ENCODE assay signal across 1 cellular context in the genomic region with DNA sequence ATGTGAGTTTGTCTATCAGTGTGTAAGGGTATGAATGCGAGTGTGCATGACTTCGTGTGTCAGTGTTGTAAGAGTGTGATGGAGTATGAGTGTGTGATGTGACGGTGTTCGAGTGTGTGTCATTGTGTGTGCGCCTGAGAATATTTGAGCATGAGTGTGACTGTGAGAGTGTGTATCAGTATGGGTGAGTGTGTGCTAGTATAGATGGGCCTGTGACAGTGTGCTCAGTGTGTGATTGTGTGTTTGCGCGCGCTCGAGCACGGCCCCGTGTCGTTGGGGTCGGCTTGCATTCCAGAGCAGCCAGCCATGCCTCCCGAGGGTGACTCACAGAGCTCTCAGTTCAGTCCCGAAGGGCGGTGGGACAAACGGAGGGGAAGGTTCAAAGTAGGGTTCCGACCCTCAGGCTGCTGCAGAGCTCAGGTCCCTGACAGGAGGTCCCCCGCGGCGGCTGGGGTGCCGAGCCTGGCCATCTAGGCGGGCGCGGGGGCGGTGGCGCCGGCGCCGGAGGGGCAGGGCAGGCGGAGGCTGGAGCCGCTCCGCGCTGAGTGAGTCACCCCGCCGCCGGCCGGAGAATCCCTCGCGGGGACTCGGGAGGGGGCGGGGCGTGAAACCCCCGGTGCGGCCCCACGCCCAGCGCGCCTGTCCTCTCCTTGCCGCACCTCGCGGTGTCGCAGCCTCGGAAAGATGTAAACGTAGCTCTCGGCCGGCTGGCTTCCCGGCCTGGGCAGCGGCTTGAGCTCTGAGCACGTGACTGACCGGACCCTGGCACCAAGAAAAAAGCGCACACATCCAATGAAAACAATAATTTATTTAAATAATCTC.
TF ChIP-seq lines count a peak whose summit lies in the region.

No MANE protein-coding gene starts in this region.

TF ChIP-seq in K562, 482 proteins besides CTCF, POLR2A, EP300 and RAD21 (continued from another document and continues in another):
- TF ChIP-seq CHD7 (IDR thresholded peaks at IDR 0.05; ENCODE audit: low read depth, low read length): no peak
- peak; percentile 59; the same call in 1 of the 2 replicates for TF ChIP-seq CHD2 (IDR thresholded peaks at IDR 0.05; ENCODE audit: low read depth, low read length)
- TF ChIP-seq PRPF4 (IDR thresholded peaks at IDR 0.05; ENCODE audit: insufficient read depth, low read depth, low read length, poor library complexity, severe bottlenecking): no peak
- TF ChIP-seq GTF2E2 (tag; IDR thresholded peaks at IDR 0.05): no peak; the same call in 1 of the 2 replicates
- 0 out of 2 replicates have a peak, but pooled peaks have one; percentile 31 for TF ChIP-seq DIDO1 (tag; IDR thresholded peaks at IDR 0.05; ENCODE audit: low read depth)
- TF ChIP-seq HDAC1 (IDR thresholded peaks at IDR 0.05): peak in 1 of 2 experiments; percentile 79; a peak in 2 of 4 replicates
- TF ChIP-seq HDAC8 (tag; IDR thresholded peaks at IDR 0.05): no peak; the same call in 1 of the 2 replicates
- TF ChIP-seq, protein P1, sequence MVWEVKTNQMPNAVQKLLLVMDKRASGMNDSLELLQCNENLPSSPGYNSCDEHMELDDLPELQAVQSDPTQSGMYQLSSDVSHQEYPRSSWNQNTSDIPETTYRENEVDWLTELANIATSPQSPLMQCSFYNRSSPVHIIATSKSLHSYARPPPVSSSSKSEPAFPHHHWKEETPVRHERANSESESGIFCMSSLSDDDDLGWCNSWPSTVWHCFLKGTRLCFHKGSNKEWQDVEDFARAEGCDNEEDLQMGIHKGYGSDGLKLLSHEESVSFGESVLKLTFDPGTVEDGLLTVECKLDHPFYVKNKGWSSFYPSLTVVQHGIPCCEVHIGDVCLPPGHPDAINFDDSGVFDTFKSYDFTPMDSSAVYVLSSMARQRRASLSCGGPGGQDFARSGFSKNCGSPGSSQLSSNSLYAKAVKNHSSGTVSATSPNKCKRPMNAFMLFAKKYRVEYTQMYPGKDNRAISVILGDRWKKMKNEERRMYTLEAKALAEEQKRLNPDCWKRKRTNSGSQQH (CRISPR knock-in tag; IDR thresholded peaks at IDR 0.05): peak; percentile 82
- TF ChIP-seq CBX1 (IDR thresholded peaks at IDR 0.05; ENCODE audit: low read depth): peak; percentile 2; the same call in 1 of the 2 replicates
- no peak for TF ChIP-seq ZFP30 (CRISPR knock-in tag; IDR thresholded peaks at IDR 0.05; ENCODE audit: borderline replicate concordance)
- TF ChIP-seq, protein P2, sequence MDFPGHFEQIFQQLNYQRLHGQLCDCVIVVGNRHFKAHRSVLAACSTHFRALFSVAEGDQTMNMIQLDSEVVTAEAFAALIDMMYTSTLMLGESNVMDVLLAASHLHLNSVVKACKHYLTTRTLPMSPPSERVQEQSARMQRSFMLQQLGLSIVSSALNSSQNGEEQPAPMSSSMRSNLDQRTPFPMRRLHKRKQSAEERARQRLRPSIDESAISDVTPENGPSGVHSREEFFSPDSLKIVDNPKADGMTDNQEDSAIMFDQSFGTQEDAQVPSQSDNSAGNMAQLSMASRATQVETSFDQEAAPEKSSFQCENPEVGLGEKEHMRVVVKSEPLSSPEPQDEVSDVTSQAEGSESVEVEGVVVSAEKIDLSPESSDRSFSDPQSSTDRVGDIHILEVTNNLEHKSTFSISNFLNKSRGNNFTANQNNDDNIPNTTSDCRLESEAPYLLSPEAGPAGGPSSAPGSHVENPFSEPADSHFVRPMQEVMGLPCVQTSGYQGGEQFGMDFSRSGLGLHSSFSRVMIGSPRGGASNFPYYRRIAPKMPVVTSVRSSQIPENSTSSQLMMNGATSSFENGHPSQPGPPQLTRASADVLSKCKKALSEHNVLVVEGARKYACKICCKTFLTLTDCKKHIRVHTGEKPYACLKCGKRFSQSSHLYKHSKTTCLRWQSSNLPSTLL (IDR thresholded peaks at IDR 0.05): peak; percentile 44; the same call in 1 of the 2 replicates
- no peak for TF ChIP-seq ZNF253 (CRISPR knock-in tag; conservative IDR thresholded peaks at IDR 0.05)
- TF ChIP-seq BHLHE40 (IDR thresholded peaks at IDR 0.05; ENCODE audit: low read length): peak; percentile 92
- TF ChIP-seq GMEB1 (CRISPR knock-in tag; IDR thresholded peaks at IDR 0.05): peak; percentile 49
- TF ChIP-seq, protein P3, sequence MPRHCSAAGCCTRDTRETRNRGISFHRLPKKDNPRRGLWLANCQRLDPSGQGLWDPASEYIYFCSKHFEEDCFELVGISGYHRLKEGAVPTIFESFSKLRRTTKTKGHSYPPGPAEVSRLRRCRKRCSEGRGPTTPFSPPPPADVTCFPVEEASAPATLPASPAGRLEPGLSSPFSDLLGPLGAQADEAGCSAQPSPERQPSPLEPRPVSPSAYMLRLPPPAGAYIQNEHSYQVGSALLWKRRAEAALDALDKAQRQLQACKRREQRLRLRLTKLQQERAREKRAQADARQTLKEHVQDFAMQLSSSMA (CRISPR knock-in tag; IDR thresholded peaks at IDR 0.05): no peak; the same call in 1 of the 2 replicates
- no peak for TF ChIP-seq ZNF518B (CRISPR knock-in tag; IDR thresholded peaks at IDR 0.05)
- TF ChIP-seq NCOA6 (IDR thresholded peaks at IDR 0.05): no peak
- no peak for TF ChIP-seq NELFE (IDR thresholded peaks at IDR 0.05; ENCODE audit: insufficient read depth, insufficient read length)
- TF ChIP-seq ZNF639 (CRISPR knock-in tag; conservative IDR thresholded peaks at IDR 0.05 in 1 of 2, IDR thresholded peaks at IDR 0.05 in 1 of 2): peak in 1 of 2 experiments; percentile 90; a peak in 2 of 4 replicates
- no peak for TF ChIP-seq CAMTA2 (CRISPR knock-in tag; conservative IDR thresholded peaks at IDR 0.05)
- TF ChIP-seq FUS (optimal IDR thresholded peaks at IDR 0.05; ENCODE audit: low read depth, low read length): peak; percentile 89
- no peak for TF ChIP-seq ID3 (CRISPR knock-in tag; IDR thresholded peaks at IDR 0.05)
- TF ChIP-seq ID3 (tag; IDR thresholded peaks at IDR 0.05): peak; percentile 83
- TF ChIP-seq RBM34 (IDR thresholded peaks at IDR 0.05; ENCODE audit: borderline replicate concordance, insufficient read depth, low read length): no peak
